In the genomic region with DNA sequence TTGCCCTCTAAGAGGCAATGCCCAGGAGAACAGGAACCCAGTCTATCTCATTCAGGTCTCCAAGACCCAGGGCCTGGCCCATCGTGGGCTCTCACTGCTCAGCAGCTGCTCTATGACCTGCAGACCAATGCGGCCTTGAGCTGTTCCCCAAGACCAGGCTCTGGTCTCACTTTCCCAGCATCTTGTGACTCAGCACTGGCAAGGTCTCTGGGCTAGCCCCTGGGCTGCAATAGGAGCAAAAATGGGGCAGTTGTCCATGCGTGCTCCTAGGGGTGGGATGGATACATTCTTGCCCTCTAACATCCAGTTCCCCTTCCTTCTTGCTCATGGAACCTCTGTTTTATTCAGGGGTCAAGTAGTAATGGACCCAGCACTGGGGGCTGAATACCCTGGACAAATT, we compare ENCODE assay signal across 36 cellular contexts. TPM values are rescaled to one million over a fixed set of nuclear protein-coding genes. Genes with fewer than 3 reads are reported as not detected.
"Had no signal": no experiment of that assay in that cellular context is flagged by ENCODE, and none has a peak within 500 bp of the region (broad histone marks: within the 10 kb centered on the region; RNA-seq: fewer than 3 reads in every experiment).

No MANE protein-coding gene starts in this region.

- H3K9ac ChIP-seq: parathyroid adenoma had no signal

- ATAC-seq: esophagus mucosa; gastrocnemius medialis; heart left ventricle; left colon; mucosa of descending colon; naive thymus-derived CD4-positive, alpha-beta T cell; sciatic nerve; stimulated activated effector memory CD8-positive, alpha-beta T cell treated with anti-CD3 and anti-CD28 coated beads, Interleukin-12 subunit alpha, Interleukin-12 subunit beta, amount 100 ng/mL, for 72 hours had no signal

- H3K27ac ChIP-seq: dorsolateral prefrontal cortex, epithelial cell of prostate, gastrocnemius medialis, heart left ventricle, hepatocyte, neutrophil, parathyroid adenoma, prostate gland, right atrium auricular region, stomach, tibial artery had no signal

- H3K36me3 Mint-ChIP-seq: mesothelial cell of epicardium; stimulated activated effector memory CD8-positive, alpha-beta T cell treated with anti-CD3 and anti-CD28 coated beads, Interleukin-12 subunit alpha, Interleukin-12 subunit beta, amount 100 ng/mL, for 72 hours; type B pancreatic cell had no signal

- H3K4me1 Mint-ChIP-seq: mesothelial cell of epicardium; stimulated activated effector memory CD8-positive, alpha-beta T cell treated with anti-CD3 and anti-CD28 coated beads, Interleukin-12 subunit alpha, Interleukin-12 subunit beta, amount 100 ng/mL, for 72 hours had no signal

- H3K36me3 ChIP-seq: gastrocnemius medialis, heart left ventricle, neutrophil, prostate gland, right atrium auricular region, stomach, tibial artery had no signal

- H3K27me3 ChIP-seq: gastrocnemius medialis, hepatocyte, neutrophil, right atrium auricular region, tibial artery had no signal

- H3K4me1 ChIP-seq: gastrocnemius medialis, parathyroid adenoma, prostate gland, right atrium auricular region, stomach had no signal

- H3K4me3 ChIP-seq: dorsolateral prefrontal cortex, gastrocnemius medialis, heart left ventricle, hepatocyte, lung, mucosa of descending colon, prostate gland, right atrium auricular region, smooth muscle cell, stomach, tibial artery had no signal

- H3K79me2 ChIP-seq: hepatocyte, parathyroid adenoma had no signal

- H2AFZ ChIP-seq: hepatocyte, parathyroid adenoma had no signal

- DNase-seq: central memory CD4-positive, alpha-beta T cell; dorsolateral prefrontal cortex; effector CD8-positive, alpha-beta T cell; foreskin fibroblast; gastrocnemius medialis; heart left ventricle; kidney glomerular epithelial cell; left colon; mucosa of descending colon; naive thymus-derived CD4-positive, alpha-beta T cell; stimulated activated CD4-positive, alpha-beta T cell treated with anti-CD3 and anti-CD28 coated beads, Interleukin-12 subunit alpha, Interleukin-12 subunit beta, amount 100 ng/mL, for 4 hours; stimulated activated CD4-positive, alpha-beta T cell treated with anti-CD3 and anti-CD28 coated beads, Interleukin-2, amount 100 ng/mL, for 24 hours; stimulated activated CD4-positive, alpha-beta T cell treated with anti-CD3 and anti-CD28 coated beads, Interleukin-4, amount 100 ng/mL, for 24 hours; stimulated activated naive CD4-positive, alpha-beta T cell treated with Interleukin-2 at 50 U/mL for 16 hours; stomach had no signal

- H3K27ac Mint-ChIP-seq: endodermal cell; memory B cell; mesothelial cell of epicardium; naive thymus-derived CD4-positive, alpha-beta T cell; stimulated activated effector memory CD8-positive, alpha-beta T cell treated with anti-CD3 and anti-CD28 coated beads, Interleukin-12 subunit alpha, Interleukin-12 subunit beta, amount 100 ng/mL, for 72 hours; type B pancreatic cell had no signal

- H3K9me3 ChIP-seq: gastrocnemius medialis, heart left ventricle, mucosa of descending colon, neutrophil, prostate gland, right atrium auricular region, stomach, tibial artery had no signal

- H3K4me2 ChIP-seq: hepatocyte, smooth muscle cell had no signal

- H3K4me3 Mint-ChIP-seq: endodermal cell; memory B cell; mesothelial cell of epicardium; naive thymus-derived CD4-positive, alpha-beta T cell; stimulated activated effector memory CD8-positive, alpha-beta T cell treated with anti-CD3 and anti-CD28 coated beads, Interleukin-12 subunit alpha, Interleukin-12 subunit beta, amount 100 ng/mL, for 72 hours; type B pancreatic cell had no signal

RNA-seq across cellular contexts. Expression of a gene that starts 13.5 kb away (rescaled TPM):
- total RNA-seq: esophagus mucosa had no signal

RNA-seq across cellular contexts. Expression of a gene that starts 34.6 kb away (rescaled TPM):
- total RNA-seq: cerebellum; esophagus mucosa; glomerular endothelial cell; left colon; liver; naive thymus-derived CD4-positive, alpha-beta T cell; omental fat pad; prostate gland; sciatic nerve; stomach; subcutaneous adipose tissue had no signal
